12 cellular contexts compared by ENCODE assay signal in the genomic region with DNA sequence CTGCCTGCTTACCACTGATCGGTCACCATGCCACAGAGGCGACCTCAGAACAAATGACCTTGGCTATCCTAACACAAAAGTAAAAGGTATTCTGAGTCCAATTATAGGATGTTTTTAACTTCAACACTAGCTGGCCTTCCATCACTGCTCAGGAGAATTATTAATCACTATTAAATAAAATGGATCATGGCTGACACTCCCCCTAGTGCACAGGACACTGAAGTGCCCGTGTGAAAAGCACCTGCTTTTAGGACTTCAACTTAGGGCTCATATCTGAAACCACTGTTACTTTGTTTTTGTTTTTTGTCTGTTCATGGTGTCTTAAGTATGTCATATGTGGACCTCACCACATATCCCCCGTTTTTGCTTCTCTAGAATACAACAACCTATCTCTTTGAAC. TPM values are rescaled to one million over a fixed set of nuclear protein-coding genes. Genes with fewer than 3 reads are reported as not detected.
DNase-seq lines count a peak whose midpoint lies in the region; ATAC-seq and TF ChIP-seq lines count a peak whose summit lies in the region.
"Had no signal": no experiment of that assay in that cellular context is flagged by ENCODE, and none has a peak within 500 bp of the region (broad histone marks: within the 10 kb centered on the region; RNA-seq: fewer than 3 reads in every experiment).

No MANE protein-coding gene starts in this region.

- peak; percentile 66 for TF ChIP-seq CTCF in BE2C (IDR thresholded peaks at IDR 0.05; ENCODE audit: low read depth, low read length)

- H3K36me3 ChIP-seq in BE2C (no peaks in the 10 kb centered on the region), H7 (replicated peaks; ENCODE audit: control insufficient read depth, insufficient read depth, low read length) (no peaks in the 10 kb centered on the region)

- H3K27me3 ChIP-seq in BE2C (no peaks in the 10 kb centered on the region), H7 (ENCODE audit: control insufficient read depth, insufficient read depth, low read length) (no peaks in the 10 kb centered on the region)

- H3K4me1 ChIP-seq in BE2C, result no peaks in the 10 kb centered on the region

- no peaks in the 10 kb centered on the region for H3K9me3 ChIP-seq in BE2C

- H3K4me3 ChIP-seq in BE2C (ENCODE audit: low read depth, low read length), result no peak overlapping the region
- no peak overlapping the region for H3K4me3 ChIP-seq in H7 (ENCODE audit: insufficient read depth, low read depth, low read length)

- DNase-seq in BE2C, result no peak
- peak; percentile 40 for DNase-seq in H7
- DNase-seq in SW480 (ENCODE audit: low spot score), result peak; percentile 5
- peak; percentile 43 for DNase-seq in kidney tubule cell (ENCODE audit: low spot score)
- no peak for DNase-seq in GM19240 (ENCODE audit: insufficient read length, low spot score)
- no peak for DNase-seq in NCI-H1092 (lab: John Stamatoyannopoulos, UW)
- DNase-seq in activated naive CD4-positive, alpha-beta T cell treated with Interleukin-2 at 50 U/mL for 16 hours, result no peak
- DNase-seq: activated CD4-positive, alpha-beta memory T cell treated with anti-CD3 and anti-CD28 coated beads for 36 hours; effector CD4-positive, alpha-beta T cell; GF-D8; NCI-H510A treated with DMSO at 0.1 percent for 48 hours had no signal

- ATAC-seq in GM19328 (IDR thresholded peaks at IDR 0.05; ENCODE audit: unreplicated experiment), result no peak

RNA-seq across cellular contexts. Expression of a gene that starts 33.9 kb away (rescaled TPM):
- 26.6 TPM for polyA plus RNA-seq in BE2C (2012; ENCODE audit: insufficient read depth, insufficient read length, low read depth)
- total RNA-seq in H7 (2014; rRNA removed; shearing (Covaris generic)), result 16.1 and 17.6 TPM in 2 replicates

Comparison
In these comparisons a context has a peak if more than half of its experiments do, and no peak if none do; other contexts are left out.
1. DNase-seq: peak in H7 (single experiment), SW480 (single experiment) and kidney tubule cell (single experiment); none in BE2C (single experiment), GM19240 (single experiment), NCI-H1092 (single experiment) and activated naive CD4-positive, alpha-beta T cell treated with Interleukin-2 at 50 U/mL for 16 hours (single experiment).